Comparison of ENCODE assay signal across 8 cellular contexts in genomic region chr2:47782557-47783490, GRCh38. TPM values are rescaled to one million over a fixed set of nuclear protein-coding genes. Genes with fewer than 3 reads are reported as not detected.
DNase-seq lines count a peak whose midpoint lies in the region; ATAC-seq, FAIRE-seq and TF ChIP-seq lines count a peak whose summit lies in the region.

A gene with protein sequence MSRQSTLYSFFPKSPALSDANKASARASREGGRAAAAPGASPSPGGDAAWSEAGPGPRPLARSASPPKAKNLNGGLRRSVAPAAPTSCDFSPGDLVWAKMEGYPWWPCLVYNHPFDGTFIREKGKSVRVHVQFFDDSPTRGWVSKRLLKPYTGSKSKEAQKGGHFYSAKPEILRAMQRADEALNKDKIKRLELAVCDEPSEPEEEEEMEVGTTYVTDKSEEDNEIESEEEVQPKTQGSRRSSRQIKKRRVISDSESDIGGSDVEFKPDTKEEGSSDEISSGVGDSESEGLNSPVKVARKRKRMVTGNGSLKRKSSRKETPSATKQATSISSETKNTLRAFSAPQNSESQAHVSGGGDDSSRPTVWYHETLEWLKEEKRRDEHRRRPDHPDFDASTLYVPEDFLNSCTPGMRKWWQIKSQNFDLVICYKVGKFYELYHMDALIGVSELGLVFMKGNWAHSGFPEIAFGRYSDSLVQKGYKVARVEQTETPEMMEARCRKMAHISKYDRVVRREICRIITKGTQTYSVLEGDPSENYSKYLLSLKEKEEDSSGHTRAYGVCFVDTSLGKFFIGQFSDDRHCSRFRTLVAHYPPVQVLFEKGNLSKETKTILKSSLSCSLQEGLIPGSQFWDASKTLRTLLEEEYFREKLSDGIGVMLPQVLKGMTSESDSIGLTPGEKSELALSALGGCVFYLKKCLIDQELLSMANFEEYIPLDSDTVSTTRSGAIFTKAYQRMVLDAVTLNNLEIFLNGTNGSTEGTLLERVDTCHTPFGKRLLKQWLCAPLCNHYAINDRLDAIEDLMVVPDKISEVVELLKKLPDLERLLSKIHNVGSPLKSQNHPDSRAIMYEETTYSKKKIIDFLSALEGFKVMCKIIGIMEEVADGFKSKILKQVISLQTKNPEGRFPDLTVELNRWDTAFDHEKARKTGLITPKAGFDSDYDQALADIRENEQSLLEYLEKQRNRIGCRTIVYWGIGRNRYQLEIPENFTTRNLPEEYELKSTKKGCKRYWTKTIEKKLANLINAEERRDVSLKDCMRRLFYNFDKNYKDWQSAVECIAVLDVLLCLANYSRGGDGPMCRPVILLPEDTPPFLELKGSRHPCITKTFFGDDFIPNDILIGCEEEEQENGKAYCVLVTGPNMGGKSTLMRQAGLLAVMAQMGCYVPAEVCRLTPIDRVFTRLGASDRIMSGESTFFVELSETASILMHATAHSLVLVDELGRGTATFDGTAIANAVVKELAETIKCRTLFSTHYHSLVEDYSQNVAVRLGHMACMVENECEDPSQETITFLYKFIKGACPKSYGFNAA (N-terminal part only) (plus strand): TSS chr2:47783145. CDS start chr2:47783234, 89 bp downstream.

- TF ChIP-seq CTCF in glutamatergic neuron (IDR thresholded peaks at IDR 0.05; ENCODE audit: partially characterized antibody, unreplicated experiment) (no peak), pancreas (IDR thresholded peaks at IDR 0.05) (no peak), thyroid gland (IDR thresholded peaks at IDR 0.05) (no peak)

- no peak for FAIRE-seq in pancreas (lab: Jason Lieb, UNC)

- WGBS in pancreas, 2 donors: 0 to 1% methylated on average over 78 to 103 of the region's 103 CpGs
- WGBS in thyroid gland, 2 donors: 0 to 1% methylated on average over 27 to 34 of the region's 103 CpGs

- peak within 1 kb of the TSS; percentile 93 for H3K4me3 Mint-ChIP-seq in activated naive CD8-positive, alpha-beta T cell treated with anti-CD3 and anti-CD28 coated beads for 36 hours
- peak within 1 kb of the TSS; percentile 83 for H3K4me3 Mint-ChIP-seq in glutamatergic neuron (ENCODE audit: unreplicated experiment)

- intact Hi-C loops in pancreas (cut with DNase I): no loop called here
- intact Hi-C loops in thyroid gland (cut with DNase I): loop anchor here (5.0 kb wide), 1 partner anchor 124 kb away; the partner anchor contains the start of gene FBXO11

- H3K4me1 ChIP-seq in pancreas (peaks cover 0 to 4% (median 0%) of the 10 kb centered on the region in 3 donors), thyroid gland (peaks cover 11 to 23% of the 10 kb centered on the region in 2 donors)

- peaks cover 28% of the 10 kb centered on the region for H3K36me3 Mint-ChIP-seq in activated naive CD8-positive, alpha-beta T cell treated with anti-CD3 and anti-CD28 coated beads for 36 hours
- peaks cover 5% of the 10 kb centered on the region for H3K36me3 Mint-ChIP-seq in glutamatergic neuron (ENCODE audit: unreplicated experiment)

- peak within 1 kb of the TSS; percentile 82 to 92 (median 92) for H3K27ac ChIP-seq in pancreas
- H3K27ac ChIP-seq in thyroid gland: peak within 1 kb of the TSS; percentile 74 to 94 (median 76)

- peak within 1 kb of the TSS; percentile 51 to 82 (median 64) for H3K4me3 ChIP-seq in pancreas
- H3K4me3 ChIP-seq in thyroid gland (replicated peaks in 1 of 3): peak within 1 kb of the TSS; percentile 82 to 86 (median 83)

- DNase-seq in NCI-H1092 treated with DMSO at 0.1 percent for 48 hours (lab: John Stamatoyannopoulos, UW) (peak; percentile 80), SKM-1 treated with dmso at 0.1 percent for 144 hours (lab: John Stamatoyannopoulos, UW; ENCODE audit: unreplicated experiment) (peak; percentile 86), glutamatergic neuron (peak; percentile 90), pancreas (peak; percentile 86 to 94 (median 92)), thyroid gland (peak; percentile 88)
- DNase-seq in activated naive CD8-positive, alpha-beta T cell treated with anti-CD3 and anti-CD28 coated beads for 36 hours: peak; percentile 94

- H3K4me1 Mint-ChIP-seq in activated naive CD8-positive, alpha-beta T cell treated with anti-CD3 and anti-CD28 coated beads for 36 hours: peaks cover 12% of the 10 kb centered on the region
- peaks cover 6% of the 10 kb centered on the region for H3K4me1 Mint-ChIP-seq in glutamatergic neuron (ENCODE audit: low read depth, unreplicated experiment)

- peak; percentile 79 for ATAC-seq in HG02623 (IDR thresholded peaks at IDR 0.05; ENCODE audit: unreplicated experiment)
- peak; percentile 93 to 97 (median 96) for ATAC-seq in pancreas

- peak within 1 kb of the TSS; percentile 92 for H3K27ac Mint-ChIP-seq in activated naive CD8-positive, alpha-beta T cell treated with anti-CD3 and anti-CD28 coated beads for 36 hours
- peak within 1 kb of the TSS; percentile 28 for H3K27ac Mint-ChIP-seq in glutamatergic neuron (ENCODE audit: unreplicated experiment)

- H3K9me3 ChIP-seq in pancreas (no peaks in the 10 kb centered on the region), thyroid gland (no peaks in the 10 kb centered on the region)

- peak; percentile 72 for TF ChIP-seq POLR2A in GM10847 (IDR thresholded peaks at IDR 0.05; ENCODE audit: extremely low read depth, insufficient read length)
- TF ChIP-seq POLR2A in thyroid gland (IDR thresholded peaks at IDR 0.05): peak in 1 of 2 donors; percentile 87

- no peaks in the 10 kb centered on the region for H3K9me3 Mint-ChIP-seq in activated naive CD8-positive, alpha-beta T cell treated with anti-CD3 and anti-CD28 coated beads for 36 hours
- peaks cover 2% of the 10 kb centered on the region for H3K9me3 Mint-ChIP-seq in glutamatergic neuron (ENCODE audit: unreplicated experiment)

- peaks cover 3% of the 10 kb centered on the region for H3K27me3 Mint-ChIP-seq in activated naive CD8-positive, alpha-beta T cell treated with anti-CD3 and anti-CD28 coated beads for 36 hours
- peaks cover 4% of the 10 kb centered on the region for H3K27me3 Mint-ChIP-seq in glutamatergic neuron (ENCODE audit: unreplicated experiment)

- no peaks in the 10 kb centered on the region for H3K27me3 ChIP-seq in pancreas
- no peaks in the 10 kb centered on the region for H3K27me3 ChIP-seq in thyroid gland

- H3K36me3 ChIP-seq in pancreas (no peaks in the 10 kb centered on the region), thyroid gland (no peaks in the 10 kb centered on the region)

RNA-seq across cellular contexts. Expression of the gene that starts here (rescaled TPM):
- 100 to 1,000 TPM; 163 to 173 TPM for total RNA-seq in activated naive CD8-positive, alpha-beta T cell treated with anti-CD3 and anti-CD28 coated beads for 36 hours
- total RNA-seq in glutamatergic neuron (ENCODE audit: unreplicated experiment) (34.9 TPM), pancreas (10 to 100 TPM; 15.2 to 30.9 (median 25.3) TPM), thyroid gland (10 to 100 TPM; 37.4 to 75.0 (median 52.0) TPM)
- polyA plus RNA-seq in pancreas: 10 to 100 TPM in 1 of 2 donors, 1 to 10 TPM in 1; 4.3 to 11.4 TPM

Comparison
In these comparisons a context has a peak if more than half of its experiments do, and no peak if none do; other contexts are left out.
1. Peak in every context shown above with its lines: DNase-seq, ATAC-seq, H3K4me3 ChIP-seq and H3K27ac ChIP-seq.